In genomic region chr1:210467440-210468040, GRCh38 we compare ENCODE assay signal across 26 cellular contexts.
DNase-seq lines count a peak whose midpoint lies in the region; TF ChIP-seq lines count a peak whose summit lies in the region.
"Had no signal": no experiment of that assay in that cellular context is flagged by ENCODE, and none has a peak within 500 bp of the region (broad histone marks: within the 10 kb centered on the region; RNA-seq: fewer than 3 reads in every experiment).

No MANE protein-coding gene starts in this region.

- peak; percentile 21 for DNase-seq in AG09309 (ENCODE audit: low read depth)
- peak; percentile 48 for DNase-seq in EH (ENCODE audit: low read depth)
- peak; percentile 22 for DNase-seq in RPMI7951 (ENCODE audit: low read depth)
- peak; percentile 16 for DNase-seq in fibroblast of mammary gland (ENCODE audit: low read depth)
- no peak for DNase-seq in HuH-7 (ENCODE audit: low spot score)
- DNase-seq in NCI-H345 treated with DMSO at 0.1 percent for 48 hours (lab: John Stamatoyannopoulos, UW; ENCODE audit: unreplicated experiment), result no peak
- no peak for DNase-seq in SW480 (ENCODE audit: low spot score)
- DNase-seq in epidermal melanocyte (ENCODE audit: insufficient read length, low spot score), result no peak
- DNase-seq: activated CD4-positive, alpha-beta T cell treated with anti-CD3 and anti-CD28 coated beads for 36 hours; activated CD8-positive, alpha-beta memory T cell treated with anti-CD3 and anti-CD28 coated beads for 24 hours; brain microvascular endothelial cell; CD4-positive, CD25-positive, alpha-beta regulatory T cell; effector CD4-positive, alpha-beta T cell; H9; KG1; MM.1S; mucosa of descending colon; NCI-H2081; NCI-H446 treated with DMSO at 0.1 percent for 48 hours; NCI-H82; nephron progenitor cell; right cardiac atrium; stimulated activated CD4-positive, alpha-beta T cell treated with anti-CD3 and anti-CD28 coated beads, Interleukin-12 subunit alpha, Interleukin-12 subunit beta, amount 100 ng/mL, for 4 hours; stimulated activated CD4-positive, alpha-beta T cell treated with anti-CD3 and anti-CD28 coated beads, Interleukin-4, amount 100 ng/mL, for 1 hour; transverse colon had no signal

- no peak for TF ChIP-seq CTCF in AG09309 (IDR thresholded peaks at IDR 0.05; ENCODE audit: control insufficient read depth, insufficient read depth, low read depth, low read length, missing control alignments)
- no peak for TF ChIP-seq CTCF in fibroblast of mammary gland (conservative IDR thresholded peaks at IDR 0.05; ENCODE audit: control insufficient read depth, insufficient read depth, low read depth, low read length)

- H3K4me3 ChIP-seq in AG09309 (ENCODE audit: control insufficient read depth, low read depth, low read length) (no peak overlapping the region), fibroblast of mammary gland (ENCODE audit: control insufficient read depth, low read depth, low read length) (no peak overlapping the region)
- H3K4me3 ChIP-seq: lung, mucosa of descending colon, transverse colon had no signal

Comparison
In these comparisons a context has a peak if more than half of its experiments do, and no peak if none do; other contexts are left out.
1. DNase-seq: peak in AG09309 (single experiment), EH (single experiment), RPMI7951 (single experiment) and fibroblast of mammary gland (single experiment); none in HuH-7 (single experiment), NCI-H345 treated with DMSO at 0.1 percent for 48 hours (single experiment), SW480 (single experiment) and epidermal melanocyte (single experiment).